18 cellular contexts compared by ENCODE assay signal in genomic region chr1:6884652-6885153, GRCh38.
DNase-seq lines count a peak whose midpoint lies in the region; ATAC-seq, FAIRE-seq and TF ChIP-seq lines count a peak whose summit lies in the region.
"Had no signal": no experiment of that assay in that cellular context is flagged by ENCODE, and none has a peak within 500 bp of the region (broad histone marks: within the 10 kb centered on the region; RNA-seq: fewer than 3 reads in every experiment).

No MANE protein-coding gene starts in this region.

- DNase-seq in A549 (ENCODE audit: low read depth in 1 of 2, low spot score in 1 of 2), result no peak
- DNase-seq in RCC 7860 (ENCODE audit: low spot score), result no peak
- DNase-seq in glomerular visceral epithelial cell (ENCODE audit: extremely low spot score), result peak; percentile 13
- DNase-seq in NCI-H69 (lab: John Stamatoyannopoulos, UW), result no peak
- no peak for DNase-seq in aorta
- no peak for DNase-seq in germinal center (ENCODE audit: low spot score)
- DNase-seq: Calu3; NCI-H1694; NCI-H2107; NCI-H345; NCI-H526 treated with DMSO at 0.1 percent for 48 hours; NK-92 treated with Interleukin-12 subunit alpha and Interleukin-12 subunit beta, amount 100 ng/mL, for 24 hours had no signal

- TF ChIP-seq CTCF in A549 (IDR thresholded peaks at IDR 0.05) (no peak), nephron (IDR thresholded peaks at IDR 0.05; ENCODE audit: unreplicated experiment in 3 of 3) (no peak)

- H3K9me3 ChIP-seq in A549, result no peaks in the 10 kb centered on the region
- no peaks in the 10 kb centered on the region for H3K9me3 ChIP-seq in aorta (ENCODE audit: control insufficient read depth, low read length)

- H3K36me3 Mint-ChIP-seq in nephron (ENCODE audit: low read depth), result no peaks in the 10 kb centered on the region

- intact Hi-C loops in aorta (cut with DNase I), result loop anchor here in 1 of 2 donors (5.0 kb wide), 1 partner anchor 162 kb away; no protein-coding TSS in a partner anchor

- no peak for TF ChIP-seq EP300 in A549 (IDR thresholded peaks at IDR 0.05)

- no peak overlapping the region for H3K27ac Mint-ChIP-seq in nephron
- H3K27ac Mint-ChIP-seq: CD14-positive monocyte had no signal

- no peak overlapping the region for H3K4me3 ChIP-seq in A549
- no peak overlapping the region for H3K4me3 ChIP-seq in aorta (ENCODE audit: low read length in 2 of 2)
- H3K4me3 ChIP-seq: K562 had no signal

- peak overlapping the region in 2 of 3 experiments; percentile 9 to 18 for H3K4me3 Mint-ChIP-seq in nephron
- H3K4me3 Mint-ChIP-seq: CD14-positive monocyte had no signal

- WGBS in A549 (ENCODE audit: missing lambda C conversion rate), result 82% methylated on average over 3 of the region's 3 CpGs
- 95 to 98% methylated on average over 3 of the region's 3 CpGs for WGBS in aorta, 2 donors

- H3K4me2 ChIP-seq in A549, result peak overlapping the region; percentile 38

- H3K4me1 Mint-ChIP-seq in nephron, result peaks cover 22% of the 10 kb centered on the region
- H3K4me1 Mint-ChIP-seq: CD14-positive monocyte had no signal

- POLR2A ChIA-PET in A549 (lab: Yijun Ruan, JAX), result interaction anchor here (1.0 kb wide), 1 partner anchor 100 kb away, joined by 3 read pairs; the partner anchor contains the start of gene CAMTA1

- FAIRE-seq in A549 (lab: Jason Lieb, UNC) (no peak), RCC 7860 (lab: Jason Lieb, UNC) (peak; percentile 28)
- FAIRE-seq: HTR-8/SVneo, K562 had no signal

- no peaks in the 10 kb centered on the region for H3K27me3 ChIP-seq in aorta (ENCODE audit: control insufficient read depth in 1 of 2, insufficient read depth in 2 of 2, low read length in 1 of 2)

- CTCF ChIA-PET in A549 (lab: Yijun Ruan, JAX), result interaction anchor here (1.0 kb wide), 1 partner anchor 757 kb away, joined by 3 read pairs; no protein-coding TSS in a partner anchor

- H3K9me3 Mint-ChIP-seq in nephron, result no peaks in the 10 kb centered on the region

- TF ChIP-seq POLR2A in A549 (IDR thresholded peaks at IDR 0.05; ENCODE audit: low read length), result no peak

- H3K27ac ChIP-seq in A549, result 0 out of 6 replicates have a peak overlapping the region, but pooled peaks of 1 of the 2 experiments have one; percentile 23
- H3K27ac ChIP-seq in aorta (ENCODE audit: low read depth in 1 of 2, low read length in 2 of 2), result no peak overlapping the region

- ATAC-seq in A549 (no peak), GM21723 (IDR thresholded peaks at IDR 0.05; ENCODE audit: unreplicated experiment) (no peak), aorta (ENCODE audit: low FRiP score) (no peak)
- ATAC-seq: HCT116, K562 had no signal

- no peaks in the 10 kb centered on the region for H3K36me3 ChIP-seq in aorta (ENCODE audit: control insufficient read depth in 1 of 2, insufficient read depth in 2 of 2, low read length in 1 of 2)

- no peaks in the 10 kb centered on the region for H3K27me3 Mint-ChIP-seq in nephron (ENCODE audit: low read depth)

- TF ChIP-seq RAD21 in A549 (conservative IDR thresholded peaks at IDR 0.05 in 1 of 2, IDR thresholded peaks at IDR 0.05 in 1 of 2), result no peak

- peaks cover 21% of the 10 kb centered on the region for H3K4me1 ChIP-seq in A549
- no peaks in the 10 kb centered on the region for H3K4me1 ChIP-seq in aorta (ENCODE audit: control insufficient read depth in 1 of 2, insufficient read depth in 2 of 2, low read length in 2 of 2)

TF ChIP-seq in A549, 52 proteins besides CTCF, POLR2A, EP300 and RAD21:
- no peak for TF ChIP-seq ZSCAN20 (CRISPR knock-in tag; IDR thresholded peaks at IDR 0.05)
- no peak for TF ChIP-seq ELK1 (IDR thresholded peaks at IDR 0.05; ENCODE audit: low read depth, low read length)
- no peak for TF ChIP-seq RARB (CRISPR knock-in tag; IDR thresholded peaks at IDR 0.05)
- no peak for TF ChIP-seq HDAC2 (IDR thresholded peaks at IDR 0.05)
- TF ChIP-seq ZFP36 (IDR thresholded peaks at IDR 0.05; ENCODE audit: borderline replicate concordance, partially characterized antibody), result no peak
- TF ChIP-seq, protein P1, sequence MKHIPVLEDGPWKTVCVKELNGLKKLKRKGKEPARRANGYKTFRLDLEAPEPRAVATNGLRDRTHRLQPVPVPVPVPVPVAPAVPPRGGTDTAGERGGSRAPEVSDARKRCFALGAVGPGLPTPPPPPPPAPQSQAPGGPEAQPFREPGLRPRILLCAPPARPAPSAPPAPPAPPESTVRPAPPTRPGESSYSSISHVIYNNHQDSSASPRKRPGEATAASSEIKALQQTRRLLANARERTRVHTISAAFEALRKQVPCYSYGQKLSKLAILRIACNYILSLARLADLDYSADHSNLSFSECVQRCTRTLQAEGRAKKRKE (CRISPR knock-in tag; IDR thresholded peaks at IDR 0.05; ENCODE audit: low read depth), result no peak
- TF ChIP-seq RCOR1 (IDR thresholded peaks at IDR 0.05; ENCODE audit: low read depth, low read length), result no peak
- TF ChIP-seq CHD2 (IDR thresholded peaks at IDR 0.05; ENCODE audit: low read length, partially characterized antibody), result no peak
- no peak for TF ChIP-seq NR3C1 (IDR thresholded peaks at IDR 0.05)
- TF ChIP-seq HES2 (IDR thresholded peaks at IDR 0.05), result no peak
- no peak for TF ChIP-seq RFX5 (IDR thresholded peaks at IDR 0.05)
- no peak for TF ChIP-seq ESRRA (IDR thresholded peaks at IDR 0.05; ENCODE audit: borderline replicate concordance, low read length)
- TF ChIP-seq GATA3 (IDR thresholded peaks at IDR 0.05; ENCODE audit: borderline replicate concordance), result no peak
- TF ChIP-seq POLR2AphosphoS2 (conservative IDR thresholded peaks at IDR 0.05; ENCODE audit: low read length), result no peak
- TF ChIP-seq, protein P2, sequence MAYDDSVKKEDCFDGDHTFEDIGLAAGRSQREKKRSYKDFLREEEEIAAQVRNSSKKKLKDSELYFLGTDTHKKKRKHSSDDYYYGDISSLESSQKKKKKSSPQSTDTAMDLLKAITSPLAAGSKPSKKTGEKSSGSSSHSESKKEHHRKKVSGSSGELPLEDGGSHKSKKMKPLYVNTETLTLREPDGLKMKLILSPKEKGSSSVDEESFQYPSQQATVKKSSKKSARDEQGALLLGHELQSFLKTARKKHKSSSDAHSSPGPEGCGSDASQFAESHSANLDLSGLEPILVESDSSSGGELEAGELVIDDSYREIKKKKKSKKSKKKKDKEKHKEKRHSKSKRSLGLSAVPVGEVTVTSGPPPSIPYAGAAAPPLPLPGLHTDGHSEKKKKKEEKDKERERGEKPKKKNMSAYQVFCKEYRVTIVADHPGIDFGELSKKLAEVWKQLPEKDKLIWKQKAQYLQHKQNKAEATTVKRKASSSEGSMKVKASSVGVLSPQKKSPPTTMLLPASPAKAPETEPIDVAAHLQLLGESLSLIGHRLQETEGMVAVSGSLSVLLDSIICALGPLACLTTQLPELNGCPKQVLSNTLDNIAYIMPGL (CRISPR knock-in tag; IDR thresholded peaks at IDR 0.05; ENCODE audit: borderline replicate concordance), result no peak
